8 cellular contexts compared by ENCODE assay signal in the genomic region with DNA sequence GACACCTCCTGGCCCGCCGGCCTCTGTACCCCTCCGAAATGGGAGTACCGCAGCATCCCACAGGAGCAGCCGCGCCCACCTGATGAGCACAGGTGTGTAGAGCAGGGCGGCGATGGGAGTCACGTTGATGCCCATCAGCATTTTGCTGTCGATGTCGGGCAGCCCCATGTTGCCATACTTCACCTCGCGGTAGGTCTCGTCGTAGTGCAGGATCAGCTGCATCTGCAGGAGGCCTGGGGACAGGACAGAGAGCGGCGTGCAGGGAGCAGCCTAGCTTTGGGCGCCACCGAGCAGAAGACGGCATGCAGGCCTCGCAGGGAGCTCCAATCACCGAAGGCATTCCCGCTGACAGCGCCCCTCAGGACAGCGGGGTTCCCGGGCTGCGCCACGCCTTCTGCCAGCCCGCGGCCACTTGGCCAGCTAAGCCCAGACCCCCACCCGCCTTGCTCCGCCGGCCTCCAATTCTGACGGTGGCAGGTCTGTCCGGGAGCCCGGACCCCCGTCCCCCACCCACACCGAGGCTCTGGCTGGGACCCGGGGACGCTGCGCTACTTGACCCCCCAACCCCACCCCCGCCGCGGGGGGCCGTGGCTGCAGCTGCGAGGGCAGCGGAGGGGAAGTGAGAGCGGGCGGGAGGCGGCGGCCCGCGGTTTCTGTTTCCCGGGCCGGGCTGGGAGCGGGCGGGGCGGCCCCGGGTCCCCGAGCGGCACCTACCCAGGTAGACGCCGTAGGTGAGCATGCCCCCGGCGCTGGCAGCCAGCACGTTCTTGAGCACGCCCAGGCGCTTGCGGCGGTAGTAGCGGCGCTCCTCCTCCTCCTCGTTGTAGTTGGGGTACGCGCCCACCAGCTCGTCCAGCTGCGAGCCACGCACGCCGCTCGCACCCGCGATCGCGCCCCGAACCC. TPM values are rescaled to one million over a fixed set of nuclear protein-coding genes. Genes with fewer than 3 reads are reported as not detected.
A peak's percentile ranks its signal among the peaks of the same experiment; 100 is the strongest.
DNase-seq lines count a peak whose midpoint lies in the region; ATAC-seq, FAIRE-seq and TF ChIP-seq lines count a peak whose summit lies in the region.

No MANE protein-coding gene starts in this region.

- H2AFZ ChIP-seq in mammary epithelial cell (ENCODE audit: low read depth, low read length) = peak overlapping the region; percentile 87

- no peak overlapping the region for H3K9ac ChIP-seq in mammary epithelial cell (ENCODE audit: insufficient read depth, low read length)

- H3K36me3 ChIP-seq in mammary epithelial cell (ENCODE audit: insufficient read depth, low read length) = peaks cover 1% of the 10 kb centered on the region

- ATAC-seq in GM19324 (IDR thresholded peaks at IDR 0.05; ENCODE audit: low FRiP score, unreplicated experiment) = peak; percentile 52
- no peak for ATAC-seq in HG03457 (IDR thresholded peaks at IDR 0.05; ENCODE audit: unreplicated experiment)

- BruUV-seq in mammary epithelial cell (replicated peaks; lab: Mats Ljungman, UMichigan) = no TSS peak

- TF ChIP-seq POLR2A in lower leg skin (IDR thresholded peaks at IDR 0.05) = no peak

- DNase-seq in AG04449 (ENCODE audit: low read depth, low spot score) (no peak), HTR-8/SVneo (ENCODE audit: insufficient read length, low spot score) (no peak), T-helper 22 cell (ENCODE audit: low read depth) (peak; percentile 25), mammary epithelial cell (peak; percentile 29), lower leg skin (ENCODE audit: low spot score in 2 of 2) (no peak)
- peak; percentile 26 to 56 for DNase-seq in stimulated activated CD8-positive, alpha-beta memory T cell treated with anti-CD3 and anti-CD28 coated beads, Interleukin-7, amount 100 ng/mL, for 4 hours (ENCODE audit: low read depth in 2 of 2)

- TF ChIP-seq CTCF in AG04449 (IDR thresholded peaks at IDR 0.05; ENCODE audit: insufficient read depth, low read length, missing control alignments) (no peak), mammary epithelial cell (conservative IDR thresholded peaks at IDR 0.05 in 1 of 2, IDR thresholded peaks at IDR 0.05 in 1 of 2; ENCODE audit: extremely low read depth in 1 of 2, insufficient read depth in 1 of 2, low read depth in 1 of 2, low read length in 2 of 2) (no peak), lower leg skin (IDR thresholded peaks at IDR 0.05) (no peak)

- H3K4me2 ChIP-seq in mammary epithelial cell (ENCODE audit: insufficient read depth, low read depth, low read length) = peak overlapping the region; percentile 87

- no peaks in the 10 kb centered on the region for H3K9me3 ChIP-seq in mammary epithelial cell (replicated peaks; ENCODE audit: insufficient read depth, low read length)

- CTCF ChIA-PET in AG04449 (lab: Yijun Ruan, JAX) = interaction anchor here (1.3 to 2.6 kb wide), 2 partner anchors 9 to 203 kb away, joined by 4 to 11 read pairs; no protein-coding TSS in a partner anchor
- CTCF ChIA-PET in mammary epithelial cell (lab: Charles Lee; ENCODE audit: low non-redundant PET) = no interaction called here

- no peaks in the 10 kb centered on the region for H4K20me1 ChIP-seq in mammary epithelial cell (ENCODE audit: insufficient read depth, low read length)

- POLR2A ChIA-PET in AG04449 (lab: Yijun Ruan, JAX) = no interaction called here

- FAIRE-seq in HTR-8/SVneo (lab: Jason Lieb, UNC) = peak; percentile 93

- in situ Hi-C loops in mammary epithelial cell (cut with MboI; ENCODE audit: low sequenced_read_pairs in 2 of 2) = no loop called here

- H3K79me2 ChIP-seq in mammary epithelial cell (ENCODE audit: insufficient read depth, low read length) = no peaks in the 10 kb centered on the region

- no peak overlapping the region for H3K27ac ChIP-seq in mammary epithelial cell (ENCODE audit: insufficient read depth, low read depth, low read length)

- 57% methylated on average over 10 of the region's 86 CpGs for WGBS in mammary epithelial cell (ENCODE audit: low coverage, missing lambda C conversion rate)
- WGBS in lower leg skin, 2 donors = 16 to 24% methylated on average over 35 to 57 of the region's 86 CpGs

- intact Hi-C loops in mammary epithelial cell (cut with micrococcal nuclease) = no loop called here
- intact Hi-C loops in lower leg skin (cut with DNase I; ENCODE audit: low total_unique reads) = no loop called here

- peaks cover 13% of the 10 kb centered on the region for H3K4me1 ChIP-seq in mammary epithelial cell (ENCODE audit: insufficient read depth, low read length)

- dilution Hi-C loops in mammary epithelial cell (cut with HindIII; ENCODE audit: low sequenced_read_pairs) = no loop called here

- H3K27me3 ChIP-seq in mammary epithelial cell (ENCODE audit: insufficient read depth, low read length) = no peaks in the 10 kb centered on the region

- H3K4me3 ChIP-seq in AG04449 (ENCODE audit: low read depth, low read length) = peak overlapping the region; percentile 69
- peak overlapping the region; percentile 52 to 65 (median 62) for H3K4me3 ChIP-seq in mammary epithelial cell (replicated peaks in 1 of 3; ENCODE audit: insufficient read depth in 1 of 3, low read depth in 2 of 3, low read length in 3 of 3)
- peak overlapping the region; percentile 44 for H3K4me3 ChIP-seq in lower leg skin (ENCODE audit: low read depth, poor library complexity, severe bottlenecking)

RNA-seq across cellular contexts. Expression of gene UNC93B1, which starts 0.7 kb away (rescaled TPM):
- 10 to 100 TPM; 20.7 to 22.0 TPM for total RNA-seq in mammary epithelial cell
- 24.5 TPM for polyA plus RNA-seq in mammary epithelial cell
- polyA minus RNA-seq in mammary epithelial cell = 30.1 TPM
- 10 to 100 TPM; 29.2 to 47.2 (median 44.3) TPM for total RNA-seq in lower leg skin

RNA-seq across cellular contexts. Expression of gene ALDH3B1, which starts 6.9 kb away (rescaled TPM):
- 10 to 100 TPM; 10.6 to 20.8 TPM for total RNA-seq in mammary epithelial cell
- polyA plus RNA-seq in mammary epithelial cell = 8.7 TPM
- polyA minus RNA-seq in mammary epithelial cell = 2.8 TPM
- total RNA-seq in lower leg skin = 10 to 100 TPM in 1 of 4 donors, 1 to 10 TPM in 3; 5.4 to 11.6 (median 6.4) TPM

RNA-seq across cellular contexts. Expression of gene NDUFS8, which starts 27.3 kb away (rescaled TPM):
- total RNA-seq in mammary epithelial cell = 100 to 1,000 TPM in 1 of 2 donors, 10 to 100 TPM in 1; 74.7 to 144 TPM
- 106 TPM for polyA plus RNA-seq in mammary epithelial cell
- 171 TPM for polyA minus RNA-seq in mammary epithelial cell
- 100 to 1,000 TPM; 136 to 206 (median 159) TPM for total RNA-seq in lower leg skin

RNA-seq across cellular contexts. Expression of gene TCIRG1, which starts 35.6 kb away (rescaled TPM):
- 10 to 100 TPM in 1 of 2 donors, 1 to 10 TPM in 1; 5.0 to 38.9 TPM for total RNA-seq in mammary epithelial cell
- 28.6 TPM for polyA plus RNA-seq in mammary epithelial cell
- polyA minus RNA-seq in mammary epithelial cell = 23.8 TPM
- total RNA-seq in lower leg skin = 10 to 100 TPM; 29.6 to 57.1 (median 34.8) TPM

Comparison
In these comparisons a context has a peak if more than half of its experiments do, and no peak if none do; other contexts are left out.
1. DNase-seq: peak in T-helper 22 cell (single experiment), mammary epithelial cell (single experiment) and stimulated activated CD8-positive, alpha-beta memory T cell treated with anti-CD3 and anti-CD28 coated beads, Interleukin-7, amount 100 ng/mL, for 4 hours (2 of 2); none in AG04449 (single experiment), HTR-8/SVneo (single experiment) and lower leg skin (0 of 2).
2. Peak in every context shown above with its lines, with median percentiles within 50 percentile points of each other: H3K4me3 ChIP-seq.